ENCODE assay signal across 8 cellular contexts in genomic region chr6:45423111-45423900, GRCh38. TPM values are rescaled to one million over a fixed set of nuclear protein-coding genes. Genes with fewer than 3 reads are reported as not detected.
DNase-seq lines count a peak whose midpoint lies in the region; FAIRE-seq and TF ChIP-seq lines count a peak whose summit lies in the region.

No MANE protein-coding gene starts in this region.

- H3K4me3 Mint-ChIP-seq in Caco-2 (ENCODE audit: unreplicated experiment) (peak overlapping the region; percentile 84), MCF 10A (ENCODE audit: unreplicated experiment) (peak overlapping the region; percentile 91)

- FAIRE-seq in kidney (lab: Jason Lieb, UNC) = no peak

- H3K9me3 ChIP-seq in Caco-2 (no peaks in the 10 kb centered on the region), NT2/D1 (ENCODE audit: insufficient read depth, low read length) (no peaks in the 10 kb centered on the region), kidney (ENCODE audit: control insufficient read depth in 1 of 2, low read length in 2 of 2) (no peaks in the 10 kb centered on the region)

- H3K36me3 Mint-ChIP-seq in Caco-2 (ENCODE audit: insufficient read depth, unreplicated experiment) (no peaks in the 10 kb centered on the region), MCF 10A (ENCODE audit: insufficient read depth, unreplicated experiment) (no peaks in the 10 kb centered on the region)

- DNase-seq in Caco-2 = no peak
- no peak for DNase-seq in NT2/D1 (ENCODE audit: low read depth, low spot score)
- DNase-seq in MCF 10A (ENCODE audit: unreplicated experiment) = no peak
- DNase-seq in kidney = peak; percentile 85
- DNase-seq in stimulated activated CD4-positive, alpha-beta T cell treated with anti-CD3 and anti-CD28 coated beads, Interleukin-2, amount 100 ng/mL, for 24 hours = peak; percentile 53 to 57
- DNase-seq in DMS79 (lab: John Stamatoyannopoulos, UW) = no peak
- DNase-seq in G401 (ENCODE audit: low spot score) = no peak
- no peak for DNase-seq in NCI-H524 (lab: John Stamatoyannopoulos, UW)

- H3K4me1 Mint-ChIP-seq in Caco-2 (ENCODE audit: low read depth, unreplicated experiment) (no peaks in the 10 kb centered on the region), MCF 10A (ENCODE audit: insufficient read depth, unreplicated experiment) (peaks cover 17% of the 10 kb centered on the region)

- H3K9ac ChIP-seq in NT2/D1 (ENCODE audit: insufficient read length, low read depth) = peak overlapping the region; percentile 74
- H3K9ac ChIP-seq in kidney (ENCODE audit: low read length in 2 of 2) = peak overlapping the region in 1 of 2 donors; percentile 15

- BruUV-seq in Caco-2 (replicated peaks; lab: Mats Ljungman, UMichigan) (no TSS peak), MCF 10A (replicated peaks; lab: Mats Ljungman, UMichigan) (no TSS peak)

- POLR2A ChIA-PET in Caco-2 (lab: Charles Lee) (no interaction called here), MCF 10A (lab: Yijun Ruan, JAX) (interaction anchor here (1.3 to 3.9 kb wide), 3 partner anchors 14 to 275 kb away, joined by 3 to 15 read pairs (median 8); partner anchors contain the start of gene SUPT3H)

- TF ChIP-seq CTCF in Caco-2 (IDR thresholded peaks at IDR 0.05; ENCODE audit: insufficient read depth in 1 of 2, low read depth in 1 of 2, low read length in 1 of 2, severe bottlenecking in 1 of 2, unreplicated experiment in 1 of 2) (no peak), MCF 10A (IDR thresholded peaks at IDR 0.05; ENCODE audit: unreplicated experiment) (no peak), kidney (IDR thresholded peaks at IDR 0.05; ENCODE audit: borderline replicate concordance, extremely low read depth, insufficient read depth) (no peak)

- H3K4me3 ChIP-seq in Caco-2 (ENCODE audit: low read depth, low read length) = peak overlapping the region; percentile 46
- peak overlapping the region; percentile 61 for H3K4me3 ChIP-seq in NT2/D1 (ENCODE audit: insufficient read length, low read depth)
- H3K4me3 ChIP-seq in kidney (ENCODE audit: low read length in 2 of 2) = peak overlapping the region; percentile 36 to 61

- H3K27ac Mint-ChIP-seq in Caco-2 (ENCODE audit: unreplicated experiment) (no peak overlapping the region), MCF 10A (ENCODE audit: low read depth, unreplicated experiment) (peak overlapping the region; percentile 24)

- in situ Hi-C loops in G401 (cut with HindIII; ENCODE audit: low sequenced_read_pairs) = no loop called here

- peaks cover 13% of the 10 kb centered on the region for H3K27me3 ChIP-seq in Caco-2 (replicated peaks; ENCODE audit: control insufficient read depth, insufficient read depth, low read length)
- H3K27me3 ChIP-seq in NT2/D1 (ENCODE audit: insufficient read depth, insufficient read length) = peaks cover 64% of the 10 kb centered on the region

- CTCF ChIA-PET in Caco-2 (lab: Charles Lee) = no interaction called here
- CTCF ChIA-PET in MCF 10A (lab: Yijun Ruan, JAX) = no interaction called here

- intact Hi-C loops in Caco-2 (cut with micrococcal nuclease; ENCODE audit: unreplicated experiment) (loop anchor here (2.0 kb wide), 1 partner anchor 291 kb away; no protein-coding TSS in a partner anchor), MCF 10A (cut with micrococcal nuclease) (loop anchor here (2.0 to 5.0 kb wide), 3 partner anchors 23 to 931 kb away; no protein-coding TSS in a partner anchor), kidney (cut with DNase I) (no loop called here)

- H3K27me3 Mint-ChIP-seq in Caco-2 (ENCODE audit: insufficient read depth, unreplicated experiment) (peaks cover 33% of the 10 kb centered on the region), MCF 10A (ENCODE audit: insufficient read depth, unreplicated experiment) (no peaks in the 10 kb centered on the region)

- H3K27ac ChIP-seq in kidney (ENCODE audit: low read depth in 2 of 2, low read length in 2 of 2) = peak overlapping the region in 1 of 2 donors; percentile 2

- no peaks in the 10 kb centered on the region for H3K36me3 ChIP-seq in Caco-2 (ENCODE audit: control insufficient read depth, insufficient read depth, low read length)
- no peaks in the 10 kb centered on the region for H3K36me3 ChIP-seq in NT2/D1 (ENCODE audit: insufficient read depth, insufficient read length, low read length)
- no peaks in the 10 kb centered on the region for H3K36me3 ChIP-seq in kidney (ENCODE audit: control insufficient read depth in 1 of 2, insufficient read depth in 2 of 2, low read length in 2 of 2)

- H3K9me3 Mint-ChIP-seq in Caco-2 (ENCODE audit: unreplicated experiment) (no peaks in the 10 kb centered on the region), MCF 10A (ENCODE audit: unreplicated experiment) (no peaks in the 10 kb centered on the region)

- H3K4me1 ChIP-seq in Caco-2 (peaks cover 7% of the 10 kb centered on the region; the same call in 1 of the 2 replicates), NT2/D1 (ENCODE audit: insufficient read depth, insufficient read length) (no peaks in the 10 kb centered on the region), kidney (ENCODE audit: control insufficient read depth in 1 of 2, insufficient read depth in 1 of 2, low read depth in 1 of 2, low read length in 2 of 2) (peaks cover 0 to 13% of the 10 kb centered on the region in 2 donors)

RNA-seq across cellular contexts. Expression of gene SUPT3H, which starts 45.6 kb away (rescaled TPM):
- total RNA-seq in Caco-2 (2022) = 13.2 and 15.7 TPM in 2 replicates
- total RNA-seq in MCF 10A (2022) = 12.7 and 14.4 TPM in 2 replicates
- 10.1 TPM for total RNA-seq in kidney
- polyA plus RNA-seq in kidney (ENCODE audit: insufficient read depth, low read depth, low replicate concordance) = 12.5 TPM
- total RNA-seq in G401 (2014; rRNA removed; shearing (Covaris generic)) = 10.9 and 24.7 TPM in 2 replicates

Comparison
In these comparisons a context has a peak if more than half of its experiments do, and no peak if none do; other contexts are left out.
1. DNase-seq: peak in kidney (single experiment) and stimulated activated CD4-positive, alpha-beta T cell treated with anti-CD3 and anti-CD28 coated beads, Interleukin-2, amount 100 ng/mL, for 24 hours (2 of 2); none in Caco-2 (0 of 2), NT2/D1 (single experiment), MCF 10A (single experiment), DMS79 (single experiment), G401 (single experiment) and NCI-H524 (0 of 2).
2. Peak in every context shown above with its lines, with median percentiles within 50 percentile points of each other: H3K4me3 ChIP-seq.